15 cellular contexts compared by ENCODE assay signal in genomic region chr4:112153222-112153791, GRCh38. TPM values are rescaled to one million over a fixed set of nuclear protein-coding genes. Genes with fewer than 3 reads are reported as not detected.
A peak's percentile ranks its signal among the peaks of the same experiment; 100 is the strongest.
DNase-seq lines count a peak whose midpoint lies in the region; ATAC-seq and TF ChIP-seq lines count a peak whose summit lies in the region.
"Had no signal": no experiment of that assay in that cellular context is flagged by ENCODE, and none has a peak within 500 bp of the region (broad histone marks: within the 10 kb centered on the region; RNA-seq: fewer than 3 reads in every experiment).

No MANE protein-coding gene starts in this region.

- intact Hi-C loops in activated CD8-positive, alpha-beta T cell treated with anti-CD3 and anti-CD28 coated beads for 36 hours (cut with micrococcal nuclease): no loop called here
- intact Hi-C loops in naive thymus-derived CD4-positive, alpha-beta T cell (cut with micrococcal nuclease): loop anchor here in 1 of 2 donors (2.0 kb wide), 1 partner anchor 15 kb away; no protein-coding TSS in a partner anchor

- H3K27me3 ChIP-seq in naive thymus-derived CD4-positive, alpha-beta T cell (ENCODE audit: control insufficient read depth in 2 of 2, insufficient read depth in 2 of 2, low read length in 2 of 2): no peaks in the 10 kb centered on the region
- H3K27me3 ChIP-seq in osteoblast (ENCODE audit: insufficient read depth, low read length): no peaks in the 10 kb centered on the region
- H3K27me3 ChIP-seq: SJSA1, upper lobe of left lung had no signal

- DNase-seq in activated T-cell treated with anti-CD3 and anti-CD28 coated beads, Interleukin-2, amount 50 U/mL, for 4 hours: no peak
- DNase-seq in activated T-cell treated with anti-CD3 and anti-CD28 coated beads for 4 hours (no peak), HUDEP-2 (lab: John Stamatoyannopoulos, UW; ENCODE audit: unreplicated experiment in 76 of 76) (peak in 67 of 76 experiments; percentile 1 to 77 (median 38)), EL (no peak), osteoblast (ENCODE audit: insufficient read length, low spot score, missing footprints) (no peak), GOT3 (lab: John Stamatoyannopoulos, UW) (no peak)
- DNase-seq in activated CD8-positive, alpha-beta T cell treated with anti-CD3 and anti-CD28 coated beads for 36 hours: peak; percentile 50
- peak in 1 of 9 donors; percentile 12 for DNase-seq in naive thymus-derived CD4-positive, alpha-beta T cell
- DNase-seq: activated B cell treated with CpG ODN at 0.5 μM for 24 hours; activated naive CD4-positive, alpha-beta T cell treated with anti-CD3 and anti-CD28 coated beads, Interleukin-2, amount 10 ng/mL, durations not matched to agents 7 days and 5 days; DMS53; NCI-H2107; upper lobe of left lung had no signal

- H3K36me3 ChIP-seq in naive thymus-derived CD4-positive, alpha-beta T cell (ENCODE audit: control insufficient read depth in 2 of 3, insufficient read depth in 3 of 3, low read length in 3 of 3): no peaks in the 10 kb centered on the region
- H3K36me3 ChIP-seq in osteoblast (ENCODE audit: insufficient read depth, low read length): no peaks in the 10 kb centered on the region
- H3K36me3 ChIP-seq: SJSA1, upper lobe of left lung had no signal

- peaks cover 0 to 15% of the 10 kb centered on the region in 2 donors for H3K4me1 ChIP-seq in naive thymus-derived CD4-positive, alpha-beta T cell (ENCODE audit: control insufficient read depth in 2 of 2, insufficient read depth in 2 of 2, low read length in 2 of 2)
- no peaks in the 10 kb centered on the region for H3K4me1 ChIP-seq in osteoblast (ENCODE audit: insufficient read depth, low read length)
- H3K4me1 ChIP-seq: SJSA1 had no signal

- H4K20me1 ChIP-seq in osteoblast (ENCODE audit: insufficient read depth, low read length): no peaks in the 10 kb centered on the region

- H3K9me3 ChIP-seq in naive thymus-derived CD4-positive, alpha-beta T cell (ENCODE audit: control insufficient read depth in 2 of 3, low read length in 3 of 3): no peaks in the 10 kb centered on the region
- H3K9me3 ChIP-seq in osteoblast (ENCODE audit: low read depth, low read length): no peaks in the 10 kb centered on the region
- H3K9me3 ChIP-seq: SJSA1, upper lobe of left lung had no signal

- H3K4me3 Mint-ChIP-seq in activated T-cell treated with anti-CD3 and anti-CD28 coated beads, Interleukin-2, amount 50 U/mL, for 4 hours: peak overlapping the region; percentile 56
- H3K4me3 Mint-ChIP-seq in activated CD8-positive, alpha-beta T cell treated with anti-CD3 and anti-CD28 coated beads for 36 hours: peak overlapping the region; percentile 68
- H3K4me3 Mint-ChIP-seq in naive thymus-derived CD4-positive, alpha-beta T cell: peak overlapping the region; percentile 13 to 82 (median 62)
- H3K4me3 Mint-ChIP-seq: activated B cell treated with CpG ODN at 0.5 μM for 24 hours; activated naive CD4-positive, alpha-beta T cell treated with anti-CD3 and anti-CD28 coated beads, Interleukin-2, amount 10 ng/mL, durations not matched to agents 7 days and 5 days had no signal

- no peak overlapping the region for H3K4me3 ChIP-seq in naive thymus-derived CD4-positive, alpha-beta T cell (ENCODE audit: low read length)
- H3K4me3 ChIP-seq in osteoblast (ENCODE audit: insufficient read depth, low read length): no peak overlapping the region
- H3K4me3 ChIP-seq: SJSA1, upper lobe of left lung had no signal

- H3K27ac Mint-ChIP-seq in activated CD8-positive, alpha-beta T cell treated with anti-CD3 and anti-CD28 coated beads for 36 hours: peak overlapping the region; percentile 77
- H3K27ac Mint-ChIP-seq in naive thymus-derived CD4-positive, alpha-beta T cell: peak overlapping the region in 6 of 9 donors; percentile 11 to 77 (median 40)
- H3K27ac Mint-ChIP-seq: activated B cell treated with CpG ODN at 0.5 μM for 24 hours; activated naive CD4-positive, alpha-beta T cell treated with anti-CD3 and anti-CD28 coated beads, Interleukin-2, amount 10 ng/mL, durations not matched to agents 7 days and 5 days had no signal

- no peak overlapping the region for H2AFZ ChIP-seq in osteoblast (ENCODE audit: low read length)

- ATAC-seq in activated T-cell treated with anti-CD3 and anti-CD28 coated beads, Interleukin-2, amount 50 U/mL, for 4 hours: peak; percentile 60 to 81
- ATAC-seq in activated CD8-positive, alpha-beta T cell treated with anti-CD3 and anti-CD28 coated beads for 36 hours: peak; percentile 53
- ATAC-seq in naive thymus-derived CD4-positive, alpha-beta T cell: no peak

- POLR2A ChIA-PET in activated CD8-positive, alpha-beta T cell treated with anti-CD3 and anti-CD28 coated beads for 36 hours (lab: Charles Lee): no interaction called here
- POLR2A ChIA-PET in naive thymus-derived CD4-positive, alpha-beta T cell (lab: Charles Lee): no interaction called here

- no peaks in the 10 kb centered on the region for H3K9me3 Mint-ChIP-seq in activated T-cell treated with anti-CD3 and anti-CD28 coated beads, Interleukin-2, amount 50 U/mL, for 4 hours
- no peaks in the 10 kb centered on the region for H3K9me3 Mint-ChIP-seq in activated CD8-positive, alpha-beta T cell treated with anti-CD3 and anti-CD28 coated beads for 36 hours
- H3K9me3 Mint-ChIP-seq in naive thymus-derived CD4-positive, alpha-beta T cell: no peaks in the 10 kb centered on the region
- H3K9me3 Mint-ChIP-seq: activated B cell treated with CpG ODN at 0.5 μM for 24 hours; activated naive CD4-positive, alpha-beta T cell treated with anti-CD3 and anti-CD28 coated beads, Interleukin-2, amount 10 ng/mL, durations not matched to agents 7 days and 5 days had no signal

- no peak overlapping the region for H3K4me2 ChIP-seq in osteoblast (ENCODE audit: insufficient read depth, low read length)

- CTCF ChIA-PET in activated CD8-positive, alpha-beta T cell treated with anti-CD3 and anti-CD28 coated beads for 36 hours (lab: Charles Lee): interaction anchor here (0.7 kb wide), 1 partner anchor 53 kb away, joined by 4 read pairs; no protein-coding TSS in a partner anchor
- CTCF ChIA-PET in naive thymus-derived CD4-positive, alpha-beta T cell (lab: Charles Lee): no interaction called here

- H3K27me3 Mint-ChIP-seq in activated T-cell treated with anti-CD3 and anti-CD28 coated beads, Interleukin-2, amount 50 U/mL, for 4 hours (ENCODE audit: low read depth): no peaks in the 10 kb centered on the region
- H3K27me3 Mint-ChIP-seq in activated CD8-positive, alpha-beta T cell treated with anti-CD3 and anti-CD28 coated beads for 36 hours: no peaks in the 10 kb centered on the region
- H3K27me3 Mint-ChIP-seq in naive thymus-derived CD4-positive, alpha-beta T cell: no peaks in the 10 kb centered on the region
- H3K27me3 Mint-ChIP-seq: activated B cell treated with CpG ODN at 0.5 μM for 24 hours; activated naive CD4-positive, alpha-beta T cell treated with anti-CD3 and anti-CD28 coated beads, Interleukin-2, amount 10 ng/mL, durations not matched to agents 7 days and 5 days had no signal

- H3K4me1 Mint-ChIP-seq in activated T-cell treated with anti-CD3 and anti-CD28 coated beads, Interleukin-2, amount 50 U/mL, for 4 hours (ENCODE audit: low read depth): peaks cover 46% of the 10 kb centered on the region
- H3K4me1 Mint-ChIP-seq in activated CD8-positive, alpha-beta T cell treated with anti-CD3 and anti-CD28 coated beads for 36 hours (ENCODE audit: low read depth): peaks cover 58% of the 10 kb centered on the region
- H3K4me1 Mint-ChIP-seq in naive thymus-derived CD4-positive, alpha-beta T cell: peaks cover 22 to 53% (median 40%) of the 10 kb centered on the region in 7 donors

- peaks cover 6% of the 10 kb centered on the region for H3K79me2 ChIP-seq in osteoblast (ENCODE audit: insufficient read depth, low read length)

- peaks cover 20% of the 10 kb centered on the region for H3K36me3 Mint-ChIP-seq in activated T-cell treated with anti-CD3 and anti-CD28 coated beads, Interleukin-2, amount 50 U/mL, for 4 hours (ENCODE audit: insufficient read depth)
- peaks cover 33% of the 10 kb centered on the region for H3K36me3 Mint-ChIP-seq in activated CD8-positive, alpha-beta T cell treated with anti-CD3 and anti-CD28 coated beads for 36 hours (ENCODE audit: low read depth)
- H3K36me3 Mint-ChIP-seq in naive thymus-derived CD4-positive, alpha-beta T cell: peaks cover 0 to 4% (median 0%) of the 10 kb centered on the region in 5 donors
- H3K36me3 Mint-ChIP-seq: activated naive CD4-positive, alpha-beta T cell treated with anti-CD3 and anti-CD28 coated beads, Interleukin-2, amount 10 ng/mL, durations not matched to agents 7 days and 5 days had no signal

- TF ChIP-seq CTCF in activated CD8-positive, alpha-beta T cell treated with anti-CD3 and anti-CD28 coated beads for 36 hours (IDR thresholded peaks at IDR 0.05): no peak
- no peak for TF ChIP-seq CTCF in osteoblast (IDR thresholded peaks at IDR 0.05; ENCODE audit: extremely low read depth, low read depth, low read length)

- H3K27ac ChIP-seq in naive thymus-derived CD4-positive, alpha-beta T cell (ENCODE audit: low read depth, low read length): no peak overlapping the region
- H3K27ac ChIP-seq in osteoblast (ENCODE audit: low read depth, low read length): no peak overlapping the region
- H3K27ac ChIP-seq: HL-60, SJSA1 had no signal

RNA-seq across cellular contexts. Expression of gene FAM241A, which starts 8.1 kb away (rescaled TPM):
- 10 to 100 TPM; 12.5 to 13.8 (median 12.8) TPM for total RNA-seq in activated T-cell treated with anti-CD3 and anti-CD28 coated beads, Interleukin-2, amount 50 U/mL, for 4 hours
- 1 to 10 TPM; 4.1 to 4.5 TPM for total RNA-seq in activated CD8-positive, alpha-beta T cell treated with anti-CD3 and anti-CD28 coated beads for 36 hours
- 1 to 10 TPM; 1.2 to 2.4 (median 2.0) TPM for total RNA-seq in naive thymus-derived CD4-positive, alpha-beta T cell
- 1 to 10 TPM; 2.0 to 2.3 TPM for polyA plus RNA-seq in naive thymus-derived CD4-positive, alpha-beta T cell
- 2.1 and 2.2 TPM in 2 replicates for total RNA-seq in osteoblast

Comparison
In these comparisons a context has a peak if more than half of its experiments do, and no peak if none do; other contexts are left out.
1. DNase-seq: peak in HUDEP-2 (67 of 76) and activated CD8-positive, alpha-beta T cell treated with anti-CD3 and anti-CD28 coated beads for 36 hours (single experiment); none in activated T-cell treated with anti-CD3 and anti-CD28 coated beads, Interleukin-2, amount 50 U/mL, for 4 hours (single experiment), activated T-cell treated with anti-CD3 and anti-CD28 coated beads for 4 hours (single experiment), EL (single experiment), osteoblast (single experiment) and GOT3 (single experiment).
2. Peak in every context shown above with its lines, with median percentiles within 50 percentile points of each other: H3K4me3 Mint-ChIP-seq.